Comparison of ENCODE assay signal across 1 cellular context in the genomic region with DNA sequence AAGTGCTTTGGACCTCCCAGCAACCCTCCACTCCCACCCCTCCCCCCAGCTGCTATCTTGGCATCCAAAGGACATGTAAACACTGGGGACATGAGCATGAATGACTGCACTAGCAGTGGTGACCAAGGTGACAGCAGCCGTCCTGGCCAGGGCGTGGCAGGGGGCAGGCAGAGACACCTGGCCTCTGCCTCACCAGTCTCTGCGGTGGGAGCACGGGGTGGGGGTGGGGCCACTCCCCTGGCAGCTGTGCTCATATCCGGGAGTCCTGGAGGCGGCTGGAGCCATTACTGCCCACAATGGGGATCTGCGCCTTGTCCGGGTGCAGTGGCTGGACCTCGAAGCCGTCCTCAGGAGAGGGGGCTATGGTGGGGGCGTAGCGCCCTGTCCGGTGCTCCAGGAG.
TF ChIP-seq lines count a peak whose summit lies in the region.

No MANE protein-coding gene starts in this region.

TF ChIP-seq in IMR-90, 13 proteins besides CTCF, POLR2A, EP300 and RAD21 (continued from another document):
- TF ChIP-seq, protein P1, sequence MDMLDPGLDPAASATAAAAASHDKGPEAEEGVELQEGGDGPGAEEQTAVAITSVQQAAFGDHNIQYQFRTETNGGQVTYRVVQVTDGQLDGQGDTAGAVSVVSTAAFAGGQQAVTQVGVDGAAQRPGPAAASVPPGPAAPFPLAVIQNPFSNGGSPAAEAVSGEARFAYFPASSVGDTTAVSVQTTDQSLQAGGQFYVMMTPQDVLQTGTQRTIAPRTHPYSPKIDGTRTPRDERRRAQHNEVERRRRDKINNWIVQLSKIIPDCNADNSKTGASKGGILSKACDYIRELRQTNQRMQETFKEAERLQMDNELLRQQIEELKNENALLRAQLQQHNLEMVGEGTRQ (IDR thresholded peaks at IDR 0.05; ENCODE audit: low read depth, low read length) = no peak
- TF ChIP-seq FOS (IDR thresholded peaks at IDR 0.05; ENCODE audit: low read depth, low read length) (no peak), MXI1 (IDR thresholded peaks at IDR 0.05; ENCODE audit: borderline replicate concordance, low read depth, low read length) (no peak), MAFK (IDR thresholded peaks at IDR 0.05; ENCODE audit: low read depth, low read length) (no peak), CHD1 (IDR thresholded peaks at IDR 0.05; ENCODE audit: low read depth, low read length) (no peak), RCOR1 (IDR thresholded peaks at IDR 0.05; ENCODE audit: insufficient replicate concordance, low read length) (no peak), NFE2L2 (IDR thresholded peaks at IDR 0.05; ENCODE audit: low read depth, low read length) (no peak), RFX5 (IDR thresholded peaks at IDR 0.05; ENCODE audit: low read depth, low read length) (no peak), BHLHE40 (IDR thresholded peaks at IDR 0.05; ENCODE audit: low read depth, low read length) (no peak)
- TF ChIP-seq, protein P2, sequence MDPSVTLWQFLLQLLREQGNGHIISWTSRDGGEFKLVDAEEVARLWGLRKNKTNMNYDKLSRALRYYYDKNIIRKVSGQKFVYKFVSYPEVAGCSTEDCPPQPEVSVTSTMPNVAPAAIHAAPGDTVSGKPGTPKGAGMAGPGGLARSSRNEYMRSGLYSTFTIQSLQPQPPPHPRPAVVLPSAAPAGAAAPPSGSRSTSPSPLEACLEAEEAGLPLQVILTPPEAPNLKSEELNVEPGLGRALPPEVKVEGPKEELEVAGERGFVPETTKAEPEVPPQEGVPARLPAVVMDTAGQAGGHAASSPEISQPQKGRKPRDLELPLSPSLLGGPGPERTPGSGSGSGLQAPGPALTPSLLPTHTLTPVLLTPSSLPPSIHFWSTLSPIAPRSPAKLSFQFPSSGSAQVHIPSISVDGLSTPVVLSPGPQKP (IDR thresholded peaks at IDR 0.05; ENCODE audit: borderline replicate concordance, low read depth, low read length) = no peak
